Comparison of ENCODE assay signal across 17 cellular contexts in the genomic region with DNA sequence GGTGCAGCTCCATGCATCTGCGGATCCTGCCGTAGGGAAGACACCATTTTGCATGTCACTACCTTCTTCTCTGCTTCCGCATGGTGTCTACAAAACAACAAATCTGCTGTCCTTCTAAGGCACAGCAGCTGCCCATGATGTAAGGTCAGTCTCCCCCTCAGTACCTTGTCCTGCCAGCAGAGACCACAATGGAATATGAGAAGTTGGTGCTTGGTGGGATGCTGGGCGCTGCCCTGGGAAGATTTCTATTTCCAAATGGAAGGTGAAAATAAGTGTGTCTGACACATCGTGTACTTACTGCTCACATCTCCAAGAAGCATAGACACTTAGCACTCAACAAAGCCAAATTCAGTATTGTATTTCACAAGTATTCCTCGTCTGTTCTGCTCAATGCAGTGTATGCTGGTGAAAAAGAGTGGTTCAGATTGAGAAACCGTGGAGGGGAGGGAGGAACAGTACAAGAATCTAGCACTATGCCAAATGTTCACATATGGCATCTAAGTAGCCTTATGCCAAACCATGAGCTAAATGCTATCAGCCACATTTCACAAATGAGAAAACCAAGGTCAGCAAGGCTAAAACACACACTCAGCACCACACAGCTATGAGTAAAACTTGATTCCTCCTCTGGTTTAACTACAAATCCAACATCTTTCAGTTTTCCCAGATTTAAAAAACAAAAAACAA.
DNase-seq lines count a peak whose midpoint lies in the region; ATAC-seq, FAIRE-seq and TF ChIP-seq lines count a peak whose summit lies in the region.
"Had no signal": no experiment of that assay in that cellular context is flagged by ENCODE, and none has a peak within 500 bp of the region (broad histone marks: within the 10 kb centered on the region; RNA-seq: fewer than 3 reads in every experiment).

No MANE protein-coding gene starts in this region.

- H3K36me3 ChIP-seq in H1 (ENCODE audit: control insufficient read depth in 2 of 4, insufficient read depth in 4 of 4, low read length in 3 of 4) (peaks cover 0 to 13% (median 6%) of the 10 kb centered on the region in 4 experiments; a peak in 5 of 8 replicates), mucosa of descending colon (ENCODE audit: low read depth) (no peaks in the 10 kb centered on the region)

- H4K8ac ChIP-seq in H1 (ENCODE audit: extremely low read depth, insufficient read depth, low read length) = no peak overlapping the region

- no peak overlapping the region for H3K4me3 ChIP-seq in H1 (ENCODE audit: extremely low read depth in 1 of 4, insufficient read depth in 2 of 4, low read depth in 3 of 4, low read length in 4 of 4)
- no peak overlapping the region for H3K4me3 ChIP-seq in mucosa of descending colon

- TF ChIP-seq RAD21 in H1 (IDR thresholded peaks at IDR 0.05 in 1 of 2, conservative IDR thresholded peaks at IDR 0.05 in 1 of 2; ENCODE audit: low read depth in 2 of 2, low read length in 2 of 2) = no peak

- peak overlapping the region; percentile 12; the same call in 1 of the 2 replicates for H2BK5ac ChIP-seq in H1 (ENCODE audit: low read depth, low read length)

- peak; percentile 77 for ATAC-seq in left ventricle myocardium superior
- ATAC-seq in HG02623 (IDR thresholded peaks at IDR 0.05; ENCODE audit: unreplicated experiment) = no peak
- ATAC-seq in mucosa of descending colon = no peak
- ATAC-seq: natural killer cell, sciatic nerve had no signal

- H2BK120ac ChIP-seq in H1 (replicated peaks; ENCODE audit: low read depth, low read length) = no peak overlapping the region

- FAIRE-seq in H1 (lab: Jason Lieb, UNC) = no peak

- intact Hi-C loops in left ventricle myocardium superior (cut with micrococcal nuclease) (loop anchor here (10.0 kb wide), 1 partner anchor 377 kb away; no protein-coding TSS in a partner anchor), mucosa of descending colon (cut with DNase I, micrococcal nuclease) (no loop called here)

- no peaks in the 10 kb centered on the region for H3K27me3 ChIP-seq in H1 (replicated peaks in 1 of 4; ENCODE audit: control insufficient read depth in 3 of 4, extremely low read depth in 1 of 4, insufficient read depth in 3 of 4, low read length in 3 of 4)

- H4K20me1 ChIP-seq in H1 (replicated peaks in 1 of 2; ENCODE audit: control insufficient read depth in 1 of 2, insufficient read depth in 2 of 2, low read length in 2 of 2) = peaks cover 0 to 5% of the 10 kb centered on the region in 2 experiments

- H3K23ac ChIP-seq in H1 (ENCODE audit: insufficient read length) = no peak overlapping the region

- peaks cover 5% of the 10 kb centered on the region for H3K79me1 ChIP-seq in H1 (ENCODE audit: low read depth, low read length)

- no peak overlapping the region for H3K56ac ChIP-seq in H1 (replicated peaks; ENCODE audit: insufficient read length, low read depth, low read length)

- H3K27ac ChIP-seq in H1 (ENCODE audit: low read depth, low read length) = no peak overlapping the region
- H3K27ac ChIP-seq: KMS-11 had no signal

- DNase-seq in HCEC 1CT = peak; percentile 36
- DNase-seq in H1 (ENCODE audit: low read depth in 1 of 2, low spot score in 2 of 2) = no peak
- DNase-seq in left ventricle myocardium superior = no peak
- DNase-seq in stromal cell of bone marrow (ENCODE audit: low read depth) = peak; percentile 59
- DNase-seq in ureter (ENCODE audit: low spot score) = no peak
- DNase-seq in NCI-H2171 (lab: John Stamatoyannopoulos, UW) = no peak
- DNase-seq in mucosa of descending colon = no peak
- DNase-seq: activated CD4-positive, alpha-beta T cell treated with anti-CD3 and anti-CD28 coated beads for 48 hours; activated T-cell treated with anti-CD3 and anti-CD28 coated beads, Interleukin-2, amount 50 U/mL, for 48 hours; amygdala; GDM1; head of caudate nucleus; natural killer cell; stimulated activated naive CD4-positive, alpha-beta T cell treated with Interleukin-2 at 50 U/mL for 16 hours had no signal

- peaks cover 0 to 37% of the 10 kb centered on the region in 2 experiments; a peak in 2 of 4 replicates for H3K79me2 ChIP-seq in H1 (ENCODE audit: control insufficient read depth in 1 of 2, insufficient read depth in 2 of 2, low read length in 2 of 2)

- TF ChIP-seq CTCF in H1 (IDR thresholded peaks at IDR 0.05; ENCODE audit: control extremely low read depth in 1 of 3, insufficient read depth in 1 of 3, low read depth in 1 of 3, low read length in 3 of 3) = no peak
- no peak for TF ChIP-seq CTCF in mucosa of descending colon (IDR thresholded peaks at IDR 0.05)

- no peak overlapping the region for H2AFZ ChIP-seq in H1 (ENCODE audit: low read length)

- no peak overlapping the region for H2BK12ac ChIP-seq in H1 (ENCODE audit: low read depth, low read length)

- H3K18ac ChIP-seq in H1 (ENCODE audit: extremely low read depth, low read length) = no peak overlapping the region

- no peak overlapping the region for H2BK15ac ChIP-seq in H1 (ENCODE audit: low read length)

- no peak overlapping the region for H3K4me2 ChIP-seq in H1 (ENCODE audit: insufficient read depth in 1 of 2, low read depth in 2 of 2, low read length in 2 of 2)
- H3K4me2 ChIP-seq: KMS-11 had no signal

- no peak overlapping the region for H3K9ac ChIP-seq in H1 (replicated peaks in 1 of 4; ENCODE audit: extremely low read depth in 1 of 4, low read depth in 3 of 4, low read length in 3 of 4)
- H3K9ac ChIP-seq: KMS-11 had no signal

- TF ChIP-seq EP300 in H1 (IDR thresholded peaks at IDR 0.05; ENCODE audit: borderline replicate concordance in 1 of 2, low read depth in 2 of 2, low read length in 2 of 2) = no peak

- H3K4ac ChIP-seq in H1 (replicated peaks; ENCODE audit: insufficient read length, low read depth, low read length) = no peak overlapping the region

- no peak overlapping the region for H3K14ac ChIP-seq in H1 (ENCODE audit: insufficient read length)

- no peak overlapping the region for H4K5ac ChIP-seq in H1 (ENCODE audit: insufficient read length, low read depth, low read length)

- TF ChIP-seq POLR2A in H1 (IDR thresholded peaks at IDR 0.05; ENCODE audit: control extremely low read depth in 1 of 2, low read depth in 2 of 2, low read length in 2 of 2) = no peak

- peaks cover 0 to 6% (median 3%) of the 10 kb centered on the region in 4 experiments; a peak in 3 of 7 replicates for H3K4me1 ChIP-seq in H1 (replicated peaks in 1 of 4; ENCODE audit: control insufficient read depth in 3 of 4, insufficient read depth in 4 of 4, low read length in 3 of 4)
- H3K4me1 ChIP-seq in mucosa of descending colon (ENCODE audit: low read depth) = no peaks in the 10 kb centered on the region

- CTCF ChIA-PET in H1 (lab: Charles Lee; ENCODE audit: partially characterized antibody) = interaction anchor here (0.9 to 1.6 kb wide), 5 partner anchors 10 to 475 kb away, joined by 3 to 5 read pairs (median 3); no protein-coding TSS in a partner anchor

- no peaks in the 10 kb centered on the region for H3K23me2 ChIP-seq in H1 (ENCODE audit: low read depth, low read length)

- no peak overlapping the region for H4K91ac ChIP-seq in H1 (replicated peaks; ENCODE audit: insufficient read length, low read length)

- POLR2A ChIA-PET in H1 (lab: Charles Lee; ENCODE audit: partially characterized antibody) = no interaction called here

- no peak overlapping the region for H2BK20ac ChIP-seq in H1 (ENCODE audit: low read length)

- no peak overlapping the region for H2AK5ac ChIP-seq in H1 (ENCODE audit: low read depth, low read length)

- 86% methylated on average over 7 of the region's 7 CpGs; no CpG with 5 or more reads in 1 of the 2 experiments for WGBS in H1 (ENCODE audit: extremely low coverage in 1 of 2, insufficient coverage in 1 of 2, insufficient read length in 1 of 2, insufficient replicate concordance in 2 of 2, low coverage in 1 of 2, low lambda C conversion rate in 2 of 2, missing lambda C conversion rate in 1 of 2), 2 experiments

- H3K9me3 ChIP-seq in H1 (ENCODE audit: insufficient read depth in 2 of 2, low read depth in 1 of 2, low read length in 1 of 2) (no peaks in the 10 kb centered on the region), mucosa of descending colon (no peaks in the 10 kb centered on the region)

TF ChIP-seq in H1, 55 proteins besides CTCF, POLR2A, EP300 and RAD21:
- no peak for TF ChIP-seq SAP30 (IDR thresholded peaks at IDR 0.05; ENCODE audit: insufficient read depth, insufficient replicate concordance, low read length)
- TF ChIP-seq TAF1 (IDR thresholded peaks at IDR 0.05; ENCODE audit: low read depth, low read length) = no peak
- no peak for TF ChIP-seq MAFK (IDR thresholded peaks at IDR 0.05; ENCODE audit: low read depth, low read length)
- TF ChIP-seq, protein P1, sequence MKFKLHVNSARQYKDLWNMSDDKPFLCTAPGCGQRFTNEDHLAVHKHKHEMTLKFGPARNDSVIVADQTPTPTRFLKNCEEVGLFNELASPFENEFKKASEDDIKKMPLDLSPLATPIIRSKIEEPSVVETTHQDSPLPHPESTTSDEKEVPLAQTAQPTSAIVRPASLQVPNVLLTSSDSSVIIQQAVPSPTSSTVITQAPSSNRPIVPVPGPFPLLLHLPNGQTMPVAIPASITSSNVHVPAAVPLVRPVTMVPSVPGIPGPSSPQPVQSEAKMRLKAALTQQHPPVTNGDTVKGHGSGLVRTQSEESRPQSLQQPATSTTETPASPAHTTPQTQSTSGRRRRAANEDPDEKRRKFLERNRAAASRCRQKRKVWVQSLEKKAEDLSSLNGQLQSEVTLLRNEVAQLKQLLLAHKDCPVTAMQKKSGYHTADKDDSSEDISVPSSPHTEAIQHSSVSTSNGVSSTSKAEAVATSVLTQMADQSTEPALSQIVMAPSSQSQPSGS (IDR thresholded peaks at IDR 0.05; ENCODE audit: low read length) = no peak
- TF ChIP-seq SIN3A (conservative IDR thresholded peaks at IDR 0.05 in 1 of 2, IDR thresholded peaks at IDR 0.05 in 1 of 2; ENCODE audit: low read depth in 1 of 2, low read length in 2 of 2) = no peak
- no peak for TF ChIP-seq RBBP5 (IDR thresholded peaks at IDR 0.05; ENCODE audit: borderline replicate concordance, low read depth, low read length)
- TF ChIP-seq SP2 (IDR thresholded peaks at IDR 0.05; ENCODE audit: low read length) = no peak

Comparison
In these comparisons a context has a peak if more than half of its experiments do, and no peak if none do; other contexts are left out.
1. DNase-seq: peak in HCEC 1CT (single experiment) and stromal cell of bone marrow (single experiment); none in H1 (0 of 2), left ventricle myocardium superior (single experiment), ureter (single experiment), NCI-H2171 (single experiment) and mucosa of descending colon (0 of 3).